14 cellular contexts compared by ENCODE assay signal in genomic region chr2:168698959-168699358, GRCh38.
"Had no signal": no experiment of that assay in that cellular context is flagged by ENCODE, and none has a peak within 500 bp of the region (broad histone marks: within the 10 kb centered on the region; RNA-seq: fewer than 3 reads in every experiment).

No MANE protein-coding gene starts in this region.

- H3K9me3 ChIP-seq: adrenal gland, esophagus squamous epithelium, prostate gland, stomach, thoracic aorta had no signal

- ATAC-seq: activated CD8-positive, alpha-beta T cell treated with anti-CD3 and anti-CD28 coated beads for 36 hours; activated T-cell treated with anti-CD3 and anti-CD28 coated beads, Interleukin-2, amount 50 U/mL, for 4 hours; right cardiac atrium had no signal

- H3K4me3 ChIP-seq: adrenal gland, coronary artery, esophagus squamous epithelium, prostate gland, stomach, thoracic aorta had no signal

- H3K27me3 ChIP-seq: adrenal gland, esophagus squamous epithelium, stomach had no signal

- H3K4me1 ChIP-seq: prostate gland had no signal

- DNase-seq: activated B cell treated with CpG ODN at 0.5 μM for 24 hours; activated CD4-positive, alpha-beta T cell treated with anti-CD3 and anti-CD28 coated beads for 48 hours; activated CD8-positive, alpha-beta T cell treated with anti-CD3 and anti-CD28 coated beads for 36 hours; activated effector memory CD4-positive, alpha-beta T cell treated with Interleukin-2 at 50 U/mL for 16 hours; activated T-cell treated with anti-CD3 and anti-CD28 coated beads, Interleukin-2, amount 50 U/mL, for 4 hours; adrenal gland; esophagus squamous epithelium; kidney glomerular epithelial cell; right cardiac atrium; stomach; T-helper 2 cell had no signal

- H3K27ac ChIP-seq: adrenal gland, coronary artery, prostate gland, thoracic aorta had no signal

- H3K36me3 ChIP-seq: adrenal gland, prostate gland, thoracic aorta had no signal
